10 cellular contexts compared by ENCODE assay signal in the genomic region with DNA sequence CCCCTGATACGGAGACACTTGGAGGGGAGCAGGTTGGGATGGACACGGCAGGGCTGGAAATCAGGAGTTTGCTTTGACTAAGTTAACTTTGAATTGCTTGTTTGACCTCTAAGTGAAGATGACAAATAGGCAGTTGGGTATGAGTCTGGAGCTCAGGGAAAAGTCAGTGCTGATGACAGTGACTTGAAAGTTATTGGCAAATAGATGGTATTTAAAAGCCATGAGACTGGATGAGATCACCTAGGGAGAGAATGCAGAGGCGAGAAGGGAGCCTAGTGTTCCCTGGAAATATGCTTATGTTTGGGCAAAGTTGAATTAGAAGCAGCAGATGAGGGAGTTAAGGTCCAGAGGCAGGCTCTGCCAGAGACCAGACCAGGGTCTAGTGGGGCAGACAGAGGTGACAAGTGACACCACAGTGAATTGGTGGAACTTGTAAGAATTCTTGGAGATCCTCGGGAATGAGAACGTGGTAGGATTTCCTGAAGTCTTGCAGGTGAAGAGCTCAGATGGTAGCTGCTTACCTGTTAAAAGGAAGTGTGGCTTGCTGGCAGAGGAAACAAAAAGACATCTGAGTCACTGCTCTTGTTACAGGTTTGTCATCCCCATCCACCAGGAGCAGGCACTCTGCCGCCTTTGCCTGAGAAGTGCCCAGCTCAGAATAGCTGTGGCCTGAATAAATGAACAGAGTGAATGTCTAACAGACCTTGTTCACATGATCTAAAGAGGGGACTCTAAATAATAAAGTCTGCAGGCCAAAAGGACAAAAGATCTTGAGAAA. TPM values are rescaled to one million over a fixed set of nuclear protein-coding genes. Genes with fewer than 3 reads are reported as not detected.
DNase-seq lines count a peak whose midpoint lies in the region; ATAC-seq, FAIRE-seq and TF ChIP-seq lines count a peak whose summit lies in the region.
"Had no signal": no experiment of that assay in that cellular context is flagged by ENCODE, and none has a peak within 500 bp of the region (broad histone marks: within the 10 kb centered on the region; RNA-seq: fewer than 3 reads in every experiment).

No MANE protein-coding gene starts in this region.

- no peak overlapping the region for H3K4me3 Mint-ChIP-seq in osteocyte (ENCODE audit: unreplicated experiment)
- H3K4me3 Mint-ChIP-seq: CD8-positive, alpha-beta memory T cell had no signal

- peaks cover 55% of the 10 kb centered on the region for H3K4me1 Mint-ChIP-seq in osteocyte (ENCODE audit: unreplicated experiment)

- H3K27me3 Mint-ChIP-seq in osteocyte (ENCODE audit: unreplicated experiment), result no peaks in the 10 kb centered on the region

- peak overlapping the region; percentile 15 for H3K27ac Mint-ChIP-seq in osteocyte (ENCODE audit: unreplicated experiment)

- H3K4me2 ChIP-seq in BLaER1 (peak overlapping the region; percentile 93), KMS-11 (0 out of 2 replicates have a peak overlapping the region, but pooled peaks have one; percentile 13)

- H3K27ac ChIP-seq in BLaER1 (peak overlapping the region; percentile 87), KMS-11 (no peak overlapping the region), esophagus (ENCODE audit: low read depth in 2 of 2, low read length in 1 of 2) (peak overlapping the region; percentile 19 to 77)
- H3K27ac ChIP-seq: neutrophil had no signal

- no peaks in the 10 kb centered on the region for H3K36me3 Mint-ChIP-seq in osteocyte (ENCODE audit: unreplicated experiment)
- H3K36me3 Mint-ChIP-seq: CD8-positive, alpha-beta memory T cell had no signal

- FAIRE-seq in RCC 7860 (lab: Jason Lieb, UNC), result no peak

- DNase-seq in osteocyte (ENCODE audit: extremely low spot score, unreplicated experiment) (no peak), RCC 7860 (ENCODE audit: low spot score) (no peak), GF-D8 (lab: John Stamatoyannopoulos, UW) (no peak), C1 segment of cervical spinal cord (lab: John Stamatoyannopoulos, UW) (no peak)
- DNase-seq: CD8-positive, alpha-beta memory T cell had no signal

- H3K9me3 ChIP-seq in BLaER1 (no peaks in the 10 kb centered on the region), esophagus (ENCODE audit: control insufficient read depth in 2 of 2, insufficient read depth in 1 of 2, low read depth in 1 of 2, low read length in 1 of 2) (no peaks in the 10 kb centered on the region)
- H3K9me3 ChIP-seq: neutrophil had no signal

- no peaks in the 10 kb centered on the region for H3K9me3 Mint-ChIP-seq in osteocyte (ENCODE audit: unreplicated experiment)
- H3K9me3 Mint-ChIP-seq: CD8-positive, alpha-beta memory T cell had no signal

- peaks cover 79% of the 10 kb centered on the region for H3K4me1 ChIP-seq in BLaER1
- H3K4me1 ChIP-seq in KMS-11 (ENCODE audit: low read depth, poor library complexity, severe bottlenecking), result peaks cover 18% of the 10 kb centered on the region
- no peaks in the 10 kb centered on the region for H3K4me1 ChIP-seq in esophagus (ENCODE audit: control insufficient read depth in 2 of 2, insufficient read depth in 2 of 2, low read length in 1 of 2)

- H3K9ac ChIP-seq in BLaER1, result peak overlapping the region; percentile 69
- no peak overlapping the region for H3K9ac ChIP-seq in KMS-11

- H2AFZ ChIP-seq in KMS-11 (ENCODE audit: low read depth), result no peak overlapping the region

- H3K36me3 ChIP-seq in BLaER1, result no peaks in the 10 kb centered on the region
- no peaks in the 10 kb centered on the region for H3K36me3 ChIP-seq in KMS-11 (ENCODE audit: insufficient read depth)
- no peaks in the 10 kb centered on the region for H3K36me3 ChIP-seq in esophagus (ENCODE audit: control insufficient read depth in 2 of 2, insufficient read depth in 2 of 2, low read length in 1 of 2)
- H3K36me3 ChIP-seq: neutrophil had no signal

- H4K20me1 ChIP-seq in BLaER1, result no peaks in the 10 kb centered on the region
- no peaks in the 10 kb centered on the region for H4K20me1 ChIP-seq in KMS-11 (ENCODE audit: insufficient read depth)

- no peak for ATAC-seq in GM19397 (IDR thresholded peaks at IDR 0.05; ENCODE audit: unreplicated experiment)

- 68 to 73% methylated on average over 6 of the region's 6 CpGs for WGBS in esophagus, 2 donors

- H3K27me3 ChIP-seq in BLaER1, result no peaks in the 10 kb centered on the region
- H3K27me3 ChIP-seq in KMS-11 (ENCODE audit: insufficient read depth, low read depth), result no peaks in the 10 kb centered on the region
- H3K27me3 ChIP-seq in esophagus (ENCODE audit: control insufficient read depth in 1 of 2, insufficient read depth in 2 of 2, low read length in 2 of 2), result no peaks in the 10 kb centered on the region

- peak overlapping the region; percentile 50; the same call in 1 of the 2 replicates for H3K4me3 ChIP-seq in BLaER1
- no peak overlapping the region for H3K4me3 ChIP-seq in KMS-11 (IDR thresholded peaks at IDR 0.05; ENCODE audit: insufficient read depth, low read depth, low read length)
- no peak overlapping the region for H3K4me3 ChIP-seq in esophagus (ENCODE audit: low read depth in 1 of 2, low read length in 2 of 2)

- TF ChIP-seq CTCF in KMS-11 (conservative IDR thresholded peaks at IDR 0.05; ENCODE audit: low read depth, low read length) (no peak), osteocyte (IDR thresholded peaks at IDR 0.05) (no peak)

- no peaks in the 10 kb centered on the region for H3K79me2 ChIP-seq in KMS-11 (ENCODE audit: insufficient read depth, low read depth)

RNA-seq across cellular contexts. Expression of a gene that starts 12.5 kb away (rescaled TPM):
- under 1 TPM; 0.51 to 0.75 TPM for polyA plus RNA-seq in esophagus
- total RNA-seq in osteocyte, result 5.2 and 7.3 TPM in 2 replicates

RNA-seq across cellular contexts. Expression of a gene that starts 29.1 kb away (rescaled TPM):
- polyA plus RNA-seq in esophagus, result 10 to 100 TPM; 28.0 to 46.4 TPM
- total RNA-seq in osteocyte, result 148 and 160 TPM in 2 replicates
